ENCODE assay signal across 8 cellular contexts in the genomic region with DNA sequence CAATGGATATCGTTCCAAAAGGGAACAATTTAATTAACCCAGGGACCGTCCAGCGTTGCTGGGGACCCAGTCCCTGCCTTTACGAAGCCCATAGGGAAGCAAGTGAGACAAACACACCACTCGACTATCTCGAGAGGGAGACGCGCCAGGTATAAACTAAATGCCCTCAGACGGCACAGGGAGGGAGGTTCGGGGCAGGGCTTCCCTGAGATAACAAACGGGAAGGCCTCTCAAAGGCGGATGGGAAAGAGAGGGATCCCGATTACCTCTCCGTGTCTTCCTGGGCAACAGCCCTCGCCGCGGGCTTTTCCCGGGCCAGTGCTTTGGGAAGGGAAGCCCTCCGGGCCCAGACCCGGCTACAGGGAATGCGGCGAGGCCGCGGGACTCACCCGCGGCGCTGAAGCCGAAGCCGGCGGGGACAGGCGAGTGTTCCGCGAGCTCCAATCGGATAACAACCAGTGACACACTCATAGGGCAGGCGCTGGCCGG. TPM values are rescaled to one million over a fixed set of nuclear protein-coding genes. Genes with fewer than 3 reads are reported as not detected.
DNase-seq lines count a peak whose midpoint lies in the region; ATAC-seq and TF ChIP-seq lines count a peak whose summit lies in the region.

No MANE protein-coding gene starts in this region.

- H3K4me3 Mint-ChIP-seq in CD4-positive, alpha-beta memory T cell: peak overlapping the region; percentile 90 to 99 (median 96)
- peak overlapping the region; percentile 98 for H3K4me3 Mint-ChIP-seq in central memory CD8-positive, alpha-beta T cell

- H3K9me2 ChIP-seq in MM.1S (replicated peaks; ENCODE audit: insufficient read depth, low read length): no peaks in the 10 kb centered on the region

- H3K4me1 ChIP-seq in CD4-positive, alpha-beta memory T cell (ENCODE audit: insufficient read depth, low read length): peaks cover 28% of the 10 kb centered on the region
- peaks cover 6% of the 10 kb centered on the region for H3K4me1 ChIP-seq in MM.1S (ENCODE audit: low read length)
- H3K4me1 ChIP-seq in mononuclear cell (ENCODE audit: insufficient read depth, low read length): peaks cover 25% of the 10 kb centered on the region

- no peak for TF ChIP-seq CTCF in MM.1S (IDR thresholded peaks at IDR 0.05; ENCODE audit: low read length)

- H3K27me3 Mint-ChIP-seq in CD4-positive, alpha-beta memory T cell: no peaks in the 10 kb centered on the region
- H3K27me3 Mint-ChIP-seq in central memory CD8-positive, alpha-beta T cell: no peaks in the 10 kb centered on the region

- H3K27ac Mint-ChIP-seq in CD4-positive, alpha-beta memory T cell: peak overlapping the region; percentile 81 to 98 (median 97)
- peak overlapping the region; percentile 95 for H3K27ac Mint-ChIP-seq in central memory CD8-positive, alpha-beta T cell (ENCODE audit: low read depth)

- peaks cover 3% of the 10 kb centered on the region; the same call in 1 of the 2 replicates for H3F3A ChIP-seq in MM.1S (ENCODE audit: insufficient read depth, low read length)

- H3K36me3 ChIP-seq in CD4-positive, alpha-beta memory T cell (ENCODE audit: insufficient read depth, low read length): peaks cover 24% of the 10 kb centered on the region
- H3K36me3 ChIP-seq in MM.1S (replicated peaks; ENCODE audit: insufficient read depth, low read length): no peaks in the 10 kb centered on the region

- POLR2A ChIA-PET in CD4-positive, alpha-beta memory T cell (lab: Charles Lee; ENCODE audit: partially characterized antibody): interaction anchor here (0.6 to 3.7 kb wide), 14 partner anchors 9 to 1217 kb away, joined by 3 to 19 read pairs (median 4); a partner anchor contains a TSS

- H3K27me3 ChIP-seq in CD4-positive, alpha-beta memory T cell (ENCODE audit: insufficient read depth, low read length): no peaks in the 10 kb centered on the region
- H3K27me3 ChIP-seq in MM.1S (replicated peaks; ENCODE audit: insufficient read depth, low read length): no peaks in the 10 kb centered on the region
- H3K27me3 ChIP-seq in mononuclear cell (ENCODE audit: insufficient read depth, low read length): no peaks in the 10 kb centered on the region

- ATAC-seq in GM21528 (IDR thresholded peaks at IDR 0.05; ENCODE audit: low FRiP score, unreplicated experiment): peak; percentile 8
- no peak for ATAC-seq in central memory CD8-positive, alpha-beta T cell (replicated peaks; ENCODE audit: extremely low read depth, poor library complexity, severe bottlenecking)

- H3K4me2 ChIP-seq in MM.1S (ENCODE audit: low read depth, low read length): peak overlapping the region; percentile 74

- intact Hi-C loops in CD4-positive, alpha-beta memory T cell (cut with micrococcal nuclease): loop anchor here (1.0 kb wide), 1 partner anchor 128 kb away; no protein-coding TSS in a partner anchor

- no peaks in the 10 kb centered on the region for H3K9me3 ChIP-seq in CD4-positive, alpha-beta memory T cell (ENCODE audit: control insufficient read depth in 1 of 2, low read length in 2 of 2)
- no peaks in the 10 kb centered on the region for H3K9me3 ChIP-seq in MM.1S (replicated peaks; ENCODE audit: insufficient read depth, low read length)
- no peaks in the 10 kb centered on the region for H3K9me3 ChIP-seq in mononuclear cell (ENCODE audit: low read depth, low read length)

- peak overlapping the region; percentile 58 for H2AFZ ChIP-seq in MM.1S (ENCODE audit: low read length)

- peak overlapping the region; percentile 83 for H3K27ac ChIP-seq in CD4-positive, alpha-beta memory T cell (ENCODE audit: low read depth, low read length)
- H3K27ac ChIP-seq in MM.1S (ENCODE audit: low read length): peak overlapping the region; percentile 67; the same call in 1 of the 2 replicates

- H3K36me3 Mint-ChIP-seq in CD4-positive, alpha-beta memory T cell: peaks cover 17 to 47% of the 10 kb centered on the region in 2 donors
- peaks cover 49% of the 10 kb centered on the region for H3K36me3 Mint-ChIP-seq in central memory CD8-positive, alpha-beta T cell (ENCODE audit: insufficient read depth)

- peaks cover 0 to 6% (median 0%) of the 10 kb centered on the region in 8 donors for H3K9me3 Mint-ChIP-seq in CD4-positive, alpha-beta memory T cell
- no peaks in the 10 kb centered on the region for H3K9me3 Mint-ChIP-seq in central memory CD8-positive, alpha-beta T cell

- no peaks in the 10 kb centered on the region for H4K20me1 ChIP-seq in MM.1S (ENCODE audit: insufficient read depth, low read length)

- DNase-seq in CD4-positive, alpha-beta memory T cell: no peak
- DNase-seq in MM.1S (no peak), NCI-H2196 (lab: John Stamatoyannopoulos, UW; ENCODE audit: unreplicated experiment) (no peak), dermis blood vessel endothelial cell (no peak)
- DNase-seq in central memory CD8-positive, alpha-beta T cell (ENCODE audit: low spot score in 2 of 2): no peak
- no peak for DNase-seq in stimulated activated CD4-positive, alpha-beta T cell treated with anti-CD3 and anti-CD28 coated beads, Interleukin-4, amount 100 ng/mL, for 1 hour

- H3K4me3 ChIP-seq in CD4-positive, alpha-beta memory T cell (ENCODE audit: low read length in 2 of 2): peak overlapping the region; percentile 68 to 91
- H3K4me3 ChIP-seq in MM.1S (ENCODE audit: low read length) (peak overlapping the region; percentile 93), mononuclear cell (ENCODE audit: low read length) (peak overlapping the region; percentile 92)

- peaks cover 17 to 64% (median 41%) of the 10 kb centered on the region in 4 donors for H3K4me1 Mint-ChIP-seq in CD4-positive, alpha-beta memory T cell
- peaks cover 46% of the 10 kb centered on the region for H3K4me1 Mint-ChIP-seq in central memory CD8-positive, alpha-beta T cell

- peaks cover 34% of the 10 kb centered on the region for H3K79me2 ChIP-seq in MM.1S (ENCODE audit: low read length)

- H3K9ac ChIP-seq in MM.1S (ENCODE audit: low read length): peak overlapping the region; percentile 86

- CTCF ChIA-PET in CD4-positive, alpha-beta memory T cell (lab: Charles Lee; ENCODE audit: partially characterized antibody): interaction anchor here (0.9 to 1.4 kb wide), 3 partner anchors 128 to 413 kb away, joined by 3 to 4 read pairs (median 3); no protein-coding TSS in a partner anchor

RNA-seq across cellular contexts. Expression of a gene that starts 0.4 kb away (rescaled TPM):
- total RNA-seq in CD4-positive, alpha-beta memory T cell: 10 to 100 TPM; 25.9 to 27.5 TPM
- 10 to 100 TPM; 21.4 to 29.6 TPM for polyA plus RNA-seq in CD4-positive, alpha-beta memory T cell
- total RNA-seq in mononuclear cell (35.6 TPM), dermis blood vessel endothelial cell (20.6 and 25.5 TPM in 2 replicates)

RNA-seq across cellular contexts. Expression of a gene that starts 0.5 kb away (rescaled TPM):
- 10 to 100 TPM; 52.2 to 58.3 TPM for total RNA-seq in CD4-positive, alpha-beta memory T cell
- 10 to 100 TPM; 13.4 to 14.6 TPM for polyA plus RNA-seq in CD4-positive, alpha-beta memory T cell
- total RNA-seq in mononuclear cell (13.4 TPM), dermis blood vessel endothelial cell (8.0 and 8.7 TPM in 2 replicates)
